In genomic region chr5:177087707-177088005, GRCh38 we compare ENCODE assay signal across 1 cellular context.
TF ChIP-seq lines count a peak whose summit lies in the region.

No MANE protein-coding gene starts in this region.

TF ChIP-seq in K562, 482 proteins besides CTCF, POLR2A, EP300 and RAD21:
- TF ChIP-seq YY1 (IDR thresholded peaks at IDR 0.05; ENCODE audit: borderline replicate concordance in 1 of 3, control insufficient read depth in 1 of 3, extremely low read depth in 1 of 3, insufficient read depth in 3 of 3, insufficient read length in 1 of 3, insufficient replicate concordance in 2 of 3, low read depth in 1 of 3, low read length in 2 of 3), result peak in 1 of 3 experiments; percentile 19
- no peak for TF ChIP-seq ZBTB43 (CRISPR knock-in tag; IDR thresholded peaks at IDR 0.05)
- TF ChIP-seq TAF9B (IDR thresholded peaks at IDR 0.05; ENCODE audit: partially characterized antibody), result no peak
